Comparison of ENCODE assay signal across 1 cellular context in genomic region chrX:30975467-30975866, GRCh38.
TF ChIP-seq lines count a peak whose summit lies in the region.

No MANE protein-coding gene starts in this region.

TF ChIP-seq in HepG2, 621 proteins besides CTCF, POLR2A, EP300 and RAD21 (continued from another document and continues in another):
- TF ChIP-seq PBX3 (CRISPR knock-in tag; IDR thresholded peaks at IDR 0.05; ENCODE audit: borderline replicate concordance): no peak
- TF ChIP-seq FOXA3 (CRISPR knock-in tag; IDR thresholded peaks at IDR 0.05): peak; percentile 38; the same call in 1 of the 2 replicates
- peak; percentile 32; the same call in 1 of the 2 replicates for TF ChIP-seq POGZ (CRISPR knock-in tag; IDR thresholded peaks at IDR 0.05)
- TF ChIP-seq SOX5 (CRISPR knock-in tag; IDR thresholded peaks at IDR 0.05; ENCODE audit: borderline replicate concordance): peak; percentile 20; the same call in 1 of the 2 replicates
- TF ChIP-seq, protein P1, sequence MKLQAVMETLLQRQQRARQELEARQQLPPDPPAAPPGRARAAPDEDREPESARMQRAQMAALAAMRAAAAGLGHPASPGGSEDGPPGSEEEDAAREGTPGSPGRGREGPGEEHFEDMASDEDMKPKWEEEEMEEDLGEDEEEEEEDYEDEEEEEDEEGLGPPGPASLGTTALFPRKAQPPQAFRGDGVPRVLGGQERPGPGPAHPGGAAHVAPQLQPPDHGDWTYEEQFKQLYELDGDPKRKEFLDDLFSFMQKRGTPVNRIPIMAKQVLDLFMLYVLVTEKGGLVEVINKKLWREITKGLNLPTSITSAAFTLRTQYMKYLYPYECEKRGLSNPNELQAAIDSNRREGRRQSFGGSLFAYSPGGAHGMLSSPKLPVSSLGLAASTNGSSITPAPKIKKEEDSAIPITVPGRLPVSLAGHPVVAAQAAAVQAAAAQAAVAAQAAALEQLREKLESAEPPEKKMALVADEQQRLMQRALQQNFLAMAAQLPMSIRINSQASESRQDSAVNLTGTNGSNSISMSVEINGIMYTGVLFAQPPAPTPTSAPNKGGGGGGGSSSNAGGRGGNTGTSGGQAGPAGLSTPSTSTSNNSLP (IDR thresholded peaks at IDR 0.05; ENCODE audit: low read depth, low read length): 0 out of 2 replicates have a peak, but pooled peaks have one; percentile 17
- peak; percentile 41; the same call in 1 of the 2 replicates for TF ChIP-seq SAP130 (CRISPR knock-in tag; IDR thresholded peaks at IDR 0.05; ENCODE audit: low read depth)
- no peak for TF ChIP-seq ZSCAN21 (CRISPR knock-in tag; IDR thresholded peaks at IDR 0.05; ENCODE audit: borderline replicate concordance)
- TF ChIP-seq, protein P2, sequence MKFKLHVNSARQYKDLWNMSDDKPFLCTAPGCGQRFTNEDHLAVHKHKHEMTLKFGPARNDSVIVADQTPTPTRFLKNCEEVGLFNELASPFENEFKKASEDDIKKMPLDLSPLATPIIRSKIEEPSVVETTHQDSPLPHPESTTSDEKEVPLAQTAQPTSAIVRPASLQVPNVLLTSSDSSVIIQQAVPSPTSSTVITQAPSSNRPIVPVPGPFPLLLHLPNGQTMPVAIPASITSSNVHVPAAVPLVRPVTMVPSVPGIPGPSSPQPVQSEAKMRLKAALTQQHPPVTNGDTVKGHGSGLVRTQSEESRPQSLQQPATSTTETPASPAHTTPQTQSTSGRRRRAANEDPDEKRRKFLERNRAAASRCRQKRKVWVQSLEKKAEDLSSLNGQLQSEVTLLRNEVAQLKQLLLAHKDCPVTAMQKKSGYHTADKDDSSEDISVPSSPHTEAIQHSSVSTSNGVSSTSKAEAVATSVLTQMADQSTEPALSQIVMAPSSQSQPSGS (CRISPR knock-in tag; IDR thresholded peaks at IDR 0.05): no peak
- TF ChIP-seq FIP1L1 (IDR thresholded peaks at IDR 0.05; ENCODE audit: borderline replicate concordance, insufficient read depth, low read depth, low read length): no peak
- TF ChIP-seq GATA4 (IDR thresholded peaks at IDR 0.05; ENCODE audit: borderline replicate concordance, low read depth): peak; percentile 27; the same call in 1 of the 2 replicates
- TF ChIP-seq ZNF891 (CRISPR knock-in tag; IDR thresholded peaks at IDR 0.05): no peak
- no peak for TF ChIP-seq KLF9 (CRISPR knock-in tag; IDR thresholded peaks at IDR 0.05; ENCODE audit: low read depth)
- TF ChIP-seq FOXP1 (IDR thresholded peaks at IDR 0.05): no peak
- TF ChIP-seq FOXP1 (CRISPR knock-in tag; IDR thresholded peaks at IDR 0.05): peak; percentile 25; the same call in 1 of the 2 replicates
- no peak for TF ChIP-seq ZNF782 (CRISPR knock-in tag; IDR thresholded peaks at IDR 0.05; ENCODE audit: borderline replicate concordance)
- peak; percentile 55 for TF ChIP-seq MED1 (CRISPR knock-in tag; IDR thresholded peaks at IDR 0.05)
- TF ChIP-seq, protein P3, sequence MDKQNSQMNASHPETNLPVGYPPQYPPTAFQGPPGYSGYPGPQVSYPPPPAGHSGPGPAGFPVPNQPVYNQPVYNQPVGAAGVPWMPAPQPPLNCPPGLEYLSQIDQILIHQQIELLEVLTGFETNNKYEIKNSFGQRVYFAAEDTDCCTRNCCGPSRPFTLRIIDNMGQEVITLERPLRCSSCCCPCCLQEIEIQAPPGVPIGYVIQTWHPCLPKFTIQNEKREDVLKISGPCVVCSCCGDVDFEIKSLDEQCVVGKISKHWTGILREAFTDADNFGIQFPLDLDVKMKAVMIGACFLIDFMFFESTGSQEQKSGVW (CRISPR knock-in tag; IDR thresholded peaks at IDR 0.05; ENCODE audit: borderline replicate concordance): no peak
- TF ChIP-seq ZNF460 (CRISPR knock-in tag; IDR thresholded peaks at IDR 0.05; ENCODE audit: borderline replicate concordance): no peak
- TF ChIP-seq, protein P4, sequence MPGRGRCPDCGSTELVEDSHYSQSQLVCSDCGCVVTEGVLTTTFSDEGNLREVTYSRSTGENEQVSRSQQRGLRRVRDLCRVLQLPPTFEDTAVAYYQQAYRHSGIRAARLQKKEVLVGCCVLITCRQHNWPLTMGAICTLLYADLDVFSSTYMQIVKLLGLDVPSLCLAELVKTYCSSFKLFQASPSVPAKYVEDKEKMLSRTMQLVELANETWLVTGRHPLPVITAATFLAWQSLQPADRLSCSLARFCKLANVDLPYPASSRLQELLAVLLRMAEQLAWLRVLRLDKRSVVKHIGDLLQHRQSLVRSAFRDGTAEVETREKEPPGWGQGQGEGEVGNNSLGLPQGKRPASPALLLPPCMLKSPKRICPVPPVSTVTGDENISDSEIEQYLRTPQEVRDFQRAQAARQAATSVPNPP (CRISPR knock-in tag; IDR thresholded peaks at IDR 0.05): no peak
- TF ChIP-seq MXD3 (CRISPR knock-in tag; IDR thresholded peaks at IDR 0.05): no peak
- TF ChIP-seq SALL1 (CRISPR knock-in tag; IDR thresholded peaks at IDR 0.05): peak; percentile 21; the same call in 1 of the 2 replicates
- TF ChIP-seq, protein P5, sequence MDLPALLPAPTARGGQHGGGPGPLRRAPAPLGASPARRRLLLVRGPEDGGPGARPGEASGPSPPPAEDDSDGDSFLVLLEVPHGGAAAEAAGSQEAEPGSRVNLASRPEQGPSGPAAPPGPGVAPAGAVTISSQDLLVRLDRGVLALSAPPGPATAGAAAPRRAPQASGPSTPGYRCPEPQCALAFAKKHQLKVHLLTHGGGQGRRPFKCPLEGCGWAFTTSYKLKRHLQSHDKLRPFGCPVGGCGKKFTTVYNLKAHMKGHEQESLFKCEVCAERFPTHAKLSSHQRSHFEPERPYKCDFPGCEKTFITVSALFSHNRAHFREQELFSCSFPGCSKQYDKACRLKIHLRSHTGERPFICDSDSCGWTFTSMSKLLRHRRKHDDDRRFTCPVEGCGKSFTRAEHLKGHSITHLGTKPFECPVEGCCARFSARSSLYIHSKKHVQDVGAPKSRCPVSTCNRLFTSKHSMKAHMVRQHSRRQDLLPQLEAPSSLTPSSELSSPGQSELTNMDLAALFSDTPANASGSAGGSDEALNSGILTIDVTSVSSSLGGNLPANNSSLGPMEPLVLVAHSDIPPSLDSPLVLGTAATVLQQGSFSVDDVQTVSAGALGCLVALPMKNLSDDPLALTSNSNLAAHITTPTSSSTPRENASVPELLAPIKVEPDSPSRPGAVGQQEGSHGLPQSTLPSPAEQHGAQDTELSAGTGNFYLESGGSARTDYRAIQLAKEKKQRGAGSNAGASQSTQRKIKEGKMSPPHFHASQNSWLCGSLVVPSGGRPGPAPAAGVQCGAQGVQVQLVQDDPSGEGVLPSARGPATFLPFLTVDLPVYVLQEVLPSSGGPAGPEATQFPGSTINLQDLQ (CRISPR knock-in tag; IDR thresholded peaks at IDR 0.05): no peak
- TF ChIP-seq ETV5 (CRISPR knock-in tag; IDR thresholded peaks at IDR 0.05; ENCODE audit: borderline replicate concordance): peak; percentile 34; the same call in 1 of the 2 replicates
- TF ChIP-seq ZNF33B (CRISPR knock-in tag; IDR thresholded peaks at IDR 0.05): no peak
- no peak for TF ChIP-seq CENPBD1 (CRISPR knock-in tag; IDR thresholded peaks at IDR 0.05; ENCODE audit: borderline replicate concordance, low read depth)
- TF ChIP-seq ZFP90 (CRISPR knock-in tag; IDR thresholded peaks at IDR 0.05; ENCODE audit: borderline replicate concordance): no peak
- no peak for TF ChIP-seq ZSCAN30 (CRISPR knock-in tag; IDR thresholded peaks at IDR 0.05)
- TF ChIP-seq, protein P6, sequence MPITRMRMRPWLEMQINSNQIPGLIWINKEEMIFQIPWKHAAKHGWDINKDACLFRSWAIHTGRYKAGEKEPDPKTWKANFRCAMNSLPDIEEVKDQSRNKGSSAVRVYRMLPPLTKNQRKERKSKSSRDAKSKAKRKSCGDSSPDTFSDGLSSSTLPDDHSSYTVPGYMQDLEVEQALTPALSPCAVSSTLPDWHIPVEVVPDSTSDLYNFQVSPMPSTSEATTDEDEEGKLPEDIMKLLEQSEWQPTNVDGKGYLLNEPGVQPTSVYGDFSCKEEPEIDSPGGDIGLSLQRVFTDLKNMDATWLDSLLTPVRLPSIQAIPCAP (CRISPR knock-in tag; IDR thresholded peaks at IDR 0.05; ENCODE audit: low read depth): no peak
- TF ChIP-seq RXRB (CRISPR knock-in tag; IDR thresholded peaks at IDR 0.05; ENCODE audit: borderline replicate concordance): no peak
- TF ChIP-seq PHB2 (IDR thresholded peaks at IDR 0.05; ENCODE audit: partially characterized antibody): no peak
- no peak for TF ChIP-seq SUZ12 (IDR thresholded peaks at IDR 0.05; ENCODE audit: low read depth, low read length)
- no peak for TF ChIP-seq MAZ (IDR thresholded peaks at IDR 0.05; ENCODE audit: borderline replicate concordance, low read depth, low read length)
- no peak for TF ChIP-seq MAZ (CRISPR knock-in tag; IDR thresholded peaks at IDR 0.05; ENCODE audit: low read depth)
- peak; percentile 32; the same call in 1 of the 2 replicates for TF ChIP-seq NCOA2 (CRISPR knock-in tag; IDR thresholded peaks at IDR 0.05)
- TF ChIP-seq, protein P7, sequence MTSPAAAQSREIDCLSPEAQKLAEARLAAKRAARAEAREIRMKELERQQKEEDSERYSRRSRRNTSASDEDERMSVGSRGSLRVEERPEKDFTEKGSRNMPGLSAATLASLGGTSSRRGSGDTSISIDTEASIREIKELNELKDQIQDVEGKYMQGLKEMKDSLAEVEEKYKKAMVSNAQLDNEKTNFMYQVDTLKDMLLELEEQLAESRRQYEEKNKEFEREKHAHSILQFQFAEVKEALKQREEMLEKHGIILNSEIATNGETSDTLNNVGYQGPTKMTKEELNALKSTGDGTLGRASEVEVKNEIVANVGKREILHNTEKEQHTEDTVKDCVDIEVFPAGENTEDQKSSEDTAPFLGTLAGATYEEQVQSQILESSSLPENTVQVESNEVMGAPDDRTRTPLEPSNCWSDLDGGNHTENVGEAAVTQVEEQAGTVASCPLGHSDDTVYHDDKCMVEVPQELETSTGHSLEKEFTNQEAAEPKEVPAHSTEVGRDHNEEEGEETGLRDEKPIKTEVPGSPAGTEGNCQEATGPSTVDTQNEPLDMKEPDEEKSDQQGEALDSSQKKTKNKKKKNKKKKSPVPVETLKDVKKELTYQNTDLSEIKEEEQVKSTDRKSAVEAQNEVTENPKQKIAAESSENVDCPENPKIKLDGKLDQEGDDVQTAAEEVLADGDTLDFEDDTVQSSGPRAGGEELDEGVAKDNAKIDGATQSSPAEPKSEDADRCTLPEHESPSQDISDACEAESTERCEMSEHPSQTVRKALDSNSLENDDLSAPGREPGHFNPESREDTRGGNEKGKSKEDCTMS (CRISPR knock-in tag; conservative IDR thresholded peaks at IDR 0.05): no peak
- no peak for TF ChIP-seq TFAP4 (IDR thresholded peaks at IDR 0.05; ENCODE audit: borderline replicate concordance, low read depth)
- no peak for TF ChIP-seq ZBTB10 (CRISPR knock-in tag; IDR thresholded peaks at IDR 0.05; ENCODE audit: borderline replicate concordance)
- TF ChIP-seq, protein P8, sequence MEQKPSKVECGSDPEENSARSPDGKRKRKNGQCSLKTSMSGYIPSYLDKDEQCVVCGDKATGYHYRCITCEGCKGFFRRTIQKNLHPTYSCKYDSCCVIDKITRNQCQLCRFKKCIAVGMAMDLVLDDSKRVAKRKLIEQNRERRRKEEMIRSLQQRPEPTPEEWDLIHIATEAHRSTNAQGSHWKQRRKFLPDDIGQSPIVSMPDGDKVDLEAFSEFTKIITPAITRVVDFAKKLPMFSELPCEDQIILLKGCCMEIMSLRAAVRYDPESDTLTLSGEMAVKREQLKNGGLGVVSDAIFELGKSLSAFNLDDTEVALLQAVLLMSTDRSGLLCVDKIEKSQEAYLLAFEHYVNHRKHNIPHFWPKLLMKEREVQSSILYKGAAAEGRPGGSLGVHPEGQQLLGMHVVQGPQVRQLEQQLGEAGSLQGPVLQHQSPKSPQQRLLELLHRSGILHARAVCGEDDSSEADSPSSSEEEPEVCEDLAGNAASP (CRISPR knock-in tag; IDR thresholded peaks at IDR 0.05; ENCODE audit: borderline replicate concordance): no peak
- TF ChIP-seq GTF3A (CRISPR knock-in tag; conservative IDR thresholded peaks at IDR 0.05): no peak
- no peak; the same call in 1 of the 2 replicates for TF ChIP-seq PHF21A (CRISPR knock-in tag; IDR thresholded peaks at IDR 0.05)
- no peak for TF ChIP-seq ZNF562 (CRISPR knock-in tag; IDR thresholded peaks at IDR 0.05; ENCODE audit: borderline replicate concordance)
